In the genomic region with DNA sequence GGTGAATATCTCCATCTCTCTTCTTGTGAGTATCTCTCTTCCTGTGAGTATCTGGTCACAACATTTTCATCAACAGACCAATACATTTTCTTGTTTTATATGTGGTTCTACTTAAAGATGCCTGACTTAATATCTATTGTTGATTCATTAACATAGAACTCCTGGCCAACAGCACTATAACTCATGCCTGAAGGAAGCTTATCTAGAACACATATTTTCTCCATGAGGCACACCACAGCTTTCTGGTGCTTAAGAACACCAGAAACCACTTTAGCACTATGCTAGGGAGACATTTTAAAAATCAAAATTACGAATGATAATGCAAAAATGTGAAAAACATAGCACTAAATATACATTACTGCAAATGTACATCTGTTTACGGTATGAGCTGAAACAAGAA, we compare ENCODE assay signal across 18 cellular contexts.
DNase-seq lines count a peak whose midpoint lies in the region; ATAC-seq and TF ChIP-seq lines count a peak whose summit lies in the region.
"Had no signal": no experiment of that assay in that cellular context is flagged by ENCODE, and none has a peak within 500 bp of the region (broad histone marks: within the 10 kb centered on the region; RNA-seq: fewer than 3 reads in every experiment).

No MANE protein-coding gene starts in this region.

- no peak for ATAC-seq in GM19395 (IDR thresholded peaks at IDR 0.05; ENCODE audit: unreplicated experiment)
- ATAC-seq in HG02840 (IDR thresholded peaks at IDR 0.05; ENCODE audit: low FRiP score, unreplicated experiment): no peak
- ATAC-seq: gastroesophageal sphincter; GM12878; stimulated activated naive CD8-positive, alpha-beta T cell treated with anti-CD3 and anti-CD28 coated beads, Interleukin-15, Interleukin-2, amounts not matched to agents 100 U/mL and 50 U/mL, for 24 hours had no signal

- H3K4me3 ChIP-seq in fibroblast of the aortic adventitia (ENCODE audit: low read depth, low read length) (no peak overlapping the region), skeletal muscle cell (ENCODE audit: low read depth, low read length) (no peak overlapping the region)
- H3K4me3 ChIP-seq: gastroesophageal sphincter, GM12878, tibial artery had no signal

- no peak for TF ChIP-seq CTCF in fibroblast of the aortic adventitia (IDR thresholded peaks at IDR 0.05; ENCODE audit: insufficient read depth, low read length)

- DNase-seq in HCEC 1CT: peak; percentile 59
- peak; percentile 19 for DNase-seq in amniotic stem cell (lab: John Stamatoyannopoulos, UW)
- peak; percentile 91 for DNase-seq in fibroblast of the aortic adventitia (ENCODE audit: low read depth)
- peak; percentile 43 for DNase-seq in skeletal muscle cell (ENCODE audit: low read depth)
- DNase-seq in iPS-NIHi11 (ENCODE audit: low spot score): no peak
- no peak for DNase-seq in putamen (ENCODE audit: low spot score)
- DNase-seq: activated CD4-positive, alpha-beta memory T cell treated with anti-CD3 and anti-CD28 coated beads, Interleukin-2, amount 10 ng/mL, durations not matched to agents 7 days and 5 days; activated gamma-delta T cell treated with Interleukin-2 at 50 U/mL for 16 hours; CD4-positive, alpha-beta memory T cell; NCI-H1436; NCI-H526; stimulated activated CD4-positive, alpha-beta T cell treated with anti-CD3 and anti-CD28 coated beads, Interleukin-4, amount 100 ng/mL, for 24 hours; stimulated activated naive CD8-positive, alpha-beta T cell treated with anti-CD3 and anti-CD28 coated beads, Interleukin-15, Interleukin-2, amounts not matched to agents 100 U/mL and 50 U/mL, for 24 hours; tibial artery had no signal

Comparison
In these comparisons a context has a peak if more than half of its experiments do, and no peak if none do; other contexts are left out.
1. DNase-seq: peak in HCEC 1CT (single experiment), amniotic stem cell (single experiment), fibroblast of the aortic adventitia (single experiment) and skeletal muscle cell (single experiment); none in iPS-NIHi11 (single experiment) and putamen (single experiment).